12 cellular contexts compared by ENCODE assay signal in genomic region chrX:109880629-109881028, GRCh38.
DNase-seq lines count a peak whose midpoint lies in the region; ATAC-seq, FAIRE-seq and TF ChIP-seq lines count a peak whose summit lies in the region.
"Had no signal": no experiment of that assay in that cellular context is flagged by ENCODE, and none has a peak within 500 bp of the region (broad histone marks: within the 10 kb centered on the region; RNA-seq: fewer than 3 reads in every experiment).

No MANE protein-coding gene starts in this region.

- H3K27me3 Mint-ChIP-seq in activated B cell treated with CpG ODN at 0.5 μM for 24 hours, result no peaks in the 10 kb centered on the region
- peaks cover 14% of the 10 kb centered on the region for H3K27me3 Mint-ChIP-seq in T-helper 17 cell
- peaks cover 9% of the 10 kb centered on the region for H3K27me3 Mint-ChIP-seq in activated naive CD4-positive, alpha-beta T cell treated with anti-CD3 and anti-CD28 coated beads, Interleukin-2, amount 10 ng/mL, durations not matched to agents 7 days and 5 days

- H3K27ac ChIP-seq in prostate gland, result no peak overlapping the region
- H3K27ac ChIP-seq: gastroesophageal sphincter had no signal

- no peaks in the 10 kb centered on the region for H3K36me3 ChIP-seq in prostate gland
- H3K36me3 ChIP-seq: gastroesophageal sphincter had no signal

- H3K4me3 ChIP-seq in prostate gland, result no peak overlapping the region
- H3K4me3 ChIP-seq: gastroesophageal sphincter had no signal

- intact Hi-C loops in activated B cell treated with CpG ODN at 0.5 μM for 24 hours (cut with micrococcal nuclease), result loop anchor here (10.0 kb wide), 1 partner anchor 264 kb away; no protein-coding TSS in a partner anchor
- intact Hi-C loops in prostate gland (cut with DNase I), result loop anchor here (10.0 kb wide), 1 partner anchor 396 kb away; the partner anchor contains the start of gene GUCY2F

- H3K4me1 Mint-ChIP-seq in activated B cell treated with CpG ODN at 0.5 μM for 24 hours, result peaks cover 15% of the 10 kb centered on the region
- H3K4me1 Mint-ChIP-seq in T-helper 17 cell, result peaks cover 2% of the 10 kb centered on the region
- no peaks in the 10 kb centered on the region for H3K4me1 Mint-ChIP-seq in activated naive CD4-positive, alpha-beta T cell treated with anti-CD3 and anti-CD28 coated beads, Interleukin-2, amount 10 ng/mL, durations not matched to agents 7 days and 5 days

- 92% methylated on average over 2 of the region's 2 CpGs for WGBS in prostate gland

- H3K36me3 Mint-ChIP-seq in activated B cell treated with CpG ODN at 0.5 μM for 24 hours (ENCODE audit: low read depth), result no peaks in the 10 kb centered on the region
- no peaks in the 10 kb centered on the region for H3K36me3 Mint-ChIP-seq in T-helper 17 cell (ENCODE audit: low read depth)
- H3K36me3 Mint-ChIP-seq in activated naive CD4-positive, alpha-beta T cell treated with anti-CD3 and anti-CD28 coated beads, Interleukin-2, amount 10 ng/mL, durations not matched to agents 7 days and 5 days, result no peaks in the 10 kb centered on the region

- no peak for DNase-seq in GM18507 (ENCODE audit: extremely low spot score, insufficient read length, low read depth)
- DNase-seq in activated B cell treated with CpG ODN at 0.5 μM for 24 hours, result no peak
- no peak for DNase-seq in prostate gland (ENCODE audit: low spot score)
- no peak for DNase-seq in T-helper 17 cell
- DNase-seq in NCI-H446 (lab: John Stamatoyannopoulos, UW), result no peak
- DNase-seq in activated naive CD4-positive, alpha-beta T cell treated with anti-CD3 and anti-CD28 coated beads, Interleukin-2, amount 10 ng/mL, durations not matched to agents 7 days and 5 days, result no peak
- DNase-seq: activated T-cell treated with anti-CD3 and anti-CD28 coated beads, Interleukin-2, amount 50 U/mL, for 24 hours; HCEC 1CT; SW 1271 had no signal

- TF ChIP-seq CTCF in activated B cell treated with CpG ODN at 0.5 μM for 24 hours (IDR thresholded peaks at IDR 0.05) (no peak), prostate gland (IDR thresholded peaks at IDR 0.05) (no peak)

- H3K4me1 ChIP-seq in prostate gland (replicated peaks), result no peaks in the 10 kb centered on the region
- H3K4me1 ChIP-seq: gastroesophageal sphincter had no signal

- no peaks in the 10 kb centered on the region for H3K27me3 ChIP-seq in prostate gland (replicated peaks; ENCODE audit: insufficient read depth)
- H3K27me3 ChIP-seq: gastroesophageal sphincter had no signal

- no peaks in the 10 kb centered on the region for H3K9me3 Mint-ChIP-seq in activated B cell treated with CpG ODN at 0.5 μM for 24 hours
- no peaks in the 10 kb centered on the region for H3K9me3 Mint-ChIP-seq in activated naive CD4-positive, alpha-beta T cell treated with anti-CD3 and anti-CD28 coated beads, Interleukin-2, amount 10 ng/mL, durations not matched to agents 7 days and 5 days
- H3K9me3 Mint-ChIP-seq: activated T-cell treated with anti-CD3 and anti-CD28 coated beads, Interleukin-2, amount 50 U/mL, for 24 hours had no signal

- POLR2A ChIA-PET in activated B cell treated with CpG ODN at 0.5 μM for 24 hours (lab: Charles Lee), result interaction anchor here (1.5 kb wide), 1 partner anchor 437 kb away, joined by 4 read pairs; the partner anchor contains the start of gene AMMECR1

- peak overlapping the region; percentile 78 for H3K27ac Mint-ChIP-seq in activated B cell treated with CpG ODN at 0.5 μM for 24 hours
- H3K27ac Mint-ChIP-seq in T-helper 17 cell, result no peak overlapping the region
- no peak overlapping the region for H3K27ac Mint-ChIP-seq in activated naive CD4-positive, alpha-beta T cell treated with anti-CD3 and anti-CD28 coated beads, Interleukin-2, amount 10 ng/mL, durations not matched to agents 7 days and 5 days
- H3K27ac Mint-ChIP-seq: activated T-cell treated with anti-CD3 and anti-CD28 coated beads, Interleukin-2, amount 50 U/mL, for 24 hours had no signal

- peak; percentile 85 for FAIRE-seq in GM18507 (lab: Jason Lieb, UNC)

- CTCF ChIA-PET in activated B cell treated with CpG ODN at 0.5 μM for 24 hours (lab: Charles Lee), result interaction anchor here (0.9 to 1.5 kb wide), 4 partner anchors 10 to 395 kb away, joined by 3 to 6 read pairs (median 4); no protein-coding TSS in a partner anchor
- CTCF ChIA-PET in activated naive CD4-positive, alpha-beta T cell treated with anti-CD3 and anti-CD28 coated beads, Interleukin-2, amount 10 ng/mL, durations not matched to agents 7 days and 5 days (lab: Charles Lee), result interaction anchor here (0.7 to 1.2 kb wide), 4 partner anchors 8 to 24 kb away, joined by 3 to 5 read pairs (median 4); no protein-coding TSS in a partner anchor

- ATAC-seq in GM21515 (IDR thresholded peaks at IDR 0.05; ENCODE audit: unreplicated experiment) (peak; percentile 96), HG03159 (IDR thresholded peaks at IDR 0.05; ENCODE audit: unreplicated experiment) (peak; percentile 97), activated B cell treated with CpG ODN at 0.5 μM for 24 hours (ENCODE audit: low read depth) (peak; percentile 92), T-helper 17 cell (no peak)
- ATAC-seq: gastroesophageal sphincter had no signal

- H3K9me3 ChIP-seq in prostate gland (no peaks in the 10 kb centered on the region), T-helper 17 cell (ENCODE audit: control insufficient read depth, low read length, poor library complexity, severe bottlenecking) (no peaks in the 10 kb centered on the region)
- H3K9me3 ChIP-seq: gastroesophageal sphincter had no signal

- no peak for TF ChIP-seq POLR2A in prostate gland (IDR thresholded peaks at IDR 0.05)

- H3K4me3 Mint-ChIP-seq in activated B cell treated with CpG ODN at 0.5 μM for 24 hours (no peak overlapping the region), T-helper 17 cell (no peak overlapping the region)
- H3K4me3 Mint-ChIP-seq in activated naive CD4-positive, alpha-beta T cell treated with anti-CD3 and anti-CD28 coated beads, Interleukin-2, amount 10 ng/mL, durations not matched to agents 7 days and 5 days, result no peak overlapping the region
- H3K4me3 Mint-ChIP-seq: activated T-cell treated with anti-CD3 and anti-CD28 coated beads, Interleukin-2, amount 50 U/mL, for 24 hours had no signal
